ENCODE assay signal across 1 cellular context in the genomic region with DNA sequence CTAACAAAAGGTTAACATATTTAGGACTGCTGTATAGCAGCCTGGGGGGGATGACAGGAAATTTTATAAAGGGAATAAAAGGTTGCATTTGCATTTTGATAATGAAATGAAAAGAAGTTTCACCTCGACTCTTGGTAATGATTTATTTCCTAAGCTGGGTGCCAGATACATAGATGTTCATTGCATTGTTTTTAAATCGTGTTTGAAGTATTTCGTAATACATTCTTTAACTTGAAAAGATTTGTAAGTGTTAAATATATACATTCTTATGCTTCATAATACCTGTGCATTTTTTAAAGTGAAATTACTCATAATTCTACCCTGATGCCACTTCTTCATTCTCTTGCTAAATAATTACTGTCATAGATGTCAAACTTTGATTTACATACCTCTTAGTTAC.
TF ChIP-seq lines count a peak whose summit lies in the region.

No MANE protein-coding gene starts in this region.

TF ChIP-seq in K562, 482 proteins besides CTCF, POLR2A, EP300 and RAD21 (continued from another document):
- TF ChIP-seq, protein P1, sequence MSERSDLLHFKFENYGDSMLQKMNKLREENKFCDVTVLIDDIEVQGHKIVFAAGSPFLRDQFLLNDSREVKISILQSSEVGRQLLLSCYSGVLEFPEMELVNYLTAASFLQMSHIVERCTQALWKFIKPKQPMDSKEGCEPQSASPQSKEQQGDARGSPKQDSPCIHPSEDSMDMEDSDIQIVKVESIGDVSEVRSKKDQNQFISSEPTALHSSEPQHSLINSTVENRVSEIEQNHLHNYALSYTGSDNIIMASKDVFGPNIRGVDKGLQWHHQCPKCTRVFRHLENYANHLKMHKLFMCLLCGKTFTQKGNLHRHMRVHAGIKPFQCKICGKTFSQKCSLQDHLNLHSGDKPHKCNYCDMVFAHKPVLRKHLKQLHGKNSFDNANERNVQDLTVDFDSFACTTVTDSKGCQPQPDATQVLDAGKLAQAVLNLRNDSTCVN (CRISPR knock-in tag; IDR thresholded peaks at IDR 0.05) = no peak
- peak; percentile 62 for TF ChIP-seq CEBPB (tag; IDR thresholded peaks at IDR 0.05)
- TF ChIP-seq ELF2 (CRISPR knock-in tag; IDR thresholded peaks at IDR 0.05) = no peak
